Comparison of ENCODE assay signal across 24 cellular contexts in the genomic region with DNA sequence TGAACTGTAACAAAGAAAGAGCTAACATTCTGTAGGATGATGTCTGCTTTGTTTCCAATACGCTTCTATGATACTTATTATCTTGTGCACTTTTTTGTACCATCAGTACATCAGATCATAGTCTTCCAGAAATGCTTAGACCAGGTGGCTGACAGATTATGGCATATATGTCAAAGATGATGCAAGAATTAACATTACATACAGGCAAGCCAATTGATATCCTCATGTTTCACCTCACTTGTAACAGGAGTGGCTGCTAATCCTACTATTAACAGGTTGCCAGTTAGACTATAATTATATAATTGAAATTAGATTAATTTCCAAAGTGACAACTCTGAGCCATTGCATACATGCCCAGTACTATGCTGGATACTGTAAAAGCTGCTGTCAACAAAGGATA.
DNase-seq lines count a peak whose midpoint lies in the region; ATAC-seq, FAIRE-seq and TF ChIP-seq lines count a peak whose summit lies in the region.
"Had no signal": no experiment of that assay in that cellular context is flagged by ENCODE, and none has a peak within 500 bp of the region (broad histone marks: within the 10 kb centered on the region; RNA-seq: fewer than 3 reads in every experiment).

No MANE protein-coding gene starts in this region.

- H3K4me3 ChIP-seq in K562: no peak overlapping the region
- H3K4me3 ChIP-seq in adrenal gland: no peak overlapping the region
- H3K4me3 ChIP-seq: coronary artery, PC-9, SJCRH30, skin epidermis, suprapubic skin, vagina had no signal

- no peaks in the 10 kb centered on the region for H3K9me1 ChIP-seq in K562 (ENCODE audit: control insufficient read depth, insufficient read depth, low read length)

- H2AFZ ChIP-seq in K562 (ENCODE audit: low read depth, low read length): no peak overlapping the region
- H2AFZ ChIP-seq: PC-9 had no signal

- H3K79me2 ChIP-seq in K562 (ENCODE audit: control insufficient read depth, insufficient read depth, low read length): peaks cover 85% of the 10 kb centered on the region

- TF ChIP-seq RAD21 in K562 (CRISPR knock-in tag; conservative IDR thresholded peaks at IDR 0.05 in 1 of 2, IDR thresholded peaks at IDR 0.05 in 1 of 2): no peak

- no peaks in the 10 kb centered on the region for H3K27me3 ChIP-seq in K562 (ENCODE audit: control insufficient read depth in 2 of 2, insufficient read depth in 2 of 2, low read length in 2 of 2)
- H3K27me3 ChIP-seq in adrenal gland: no peaks in the 10 kb centered on the region
- H3K27me3 ChIP-seq: SJCRH30, suprapubic skin, vagina had no signal

- POLR2A ChIA-PET in activated CD8-positive, alpha-beta T cell treated with anti-CD3 and anti-CD28 coated beads for 36 hours (lab: Charles Lee): interaction anchor here (0.6 kb wide), 1 partner anchor 1111 kb away, joined by 3 read pairs; no protein-coding TSS in a partner anchor
- POLR2A ChIA-PET in activated CD8-positive, alpha-beta T cell treated with anti-CD3 and anti-CD28 coated beads, Interleukin-2, amount 10 ng/mL, durations not matched to agents 7 days and 5 days (lab: Charles Lee): no interaction called here
- POLR2A ChIA-PET in K562 (lab: Yijun Ruan, JAX): interaction anchor here (1.4 kb wide), 1 partner anchor 42 kb away, joined by 3 read pairs; no protein-coding TSS in a partner anchor

- H3K9me3 Mint-ChIP-seq in activated CD8-positive, alpha-beta T cell treated with anti-CD3 and anti-CD28 coated beads for 36 hours: peaks cover under 1% of the 10 kb centered on the region
- no peaks in the 10 kb centered on the region for H3K9me3 Mint-ChIP-seq in activated CD8-positive, alpha-beta T cell treated with anti-CD3 and anti-CD28 coated beads, Interleukin-2, amount 10 ng/mL, durations not matched to agents 7 days and 5 days (ENCODE audit: insufficient read depth)
- H3K9me3 Mint-ChIP-seq: CD8-positive, alpha-beta memory T cell; natural killer cell treated with Interleukin-12 subunit alpha and Interleukin-12 subunit beta and Interleukin-15 and Interleukin-18, amount 100 ng/mL, for 72 hours had no signal

- intact Hi-C loops in activated CD8-positive, alpha-beta T cell treated with anti-CD3 and anti-CD28 coated beads for 36 hours (cut with micrococcal nuclease): no loop called here
- intact Hi-C loops in K562 (cut with micrococcal nuclease) (loop anchor here (10.0 kb wide), 1 partner anchor 331 kb away; no protein-coding TSS in a partner anchor), adrenal gland (cut with DNase I) (no loop called here)

- no peak for TF ChIP-seq EP300 in K562 (IDR thresholded peaks at IDR 0.05; ENCODE audit: low read length)

- peaks cover 64% of the 10 kb centered on the region for H3K4me1 Mint-ChIP-seq in activated CD8-positive, alpha-beta T cell treated with anti-CD3 and anti-CD28 coated beads for 36 hours (ENCODE audit: low read depth)
- peaks cover 41% of the 10 kb centered on the region for H3K4me1 Mint-ChIP-seq in activated CD8-positive, alpha-beta T cell treated with anti-CD3 and anti-CD28 coated beads, Interleukin-2, amount 10 ng/mL, durations not matched to agents 7 days and 5 days (ENCODE audit: low read depth)

- peaks cover 12% of the 10 kb centered on the region for H4K20me1 ChIP-seq in K562 (replicated peaks; ENCODE audit: control insufficient read depth, insufficient read depth, low read length)

- no TSS peak for BruUV-seq in K562 (replicated peaks; lab: Mats Ljungman, UMichigan)

- TF ChIP-seq CTCF in activated CD8-positive, alpha-beta T cell treated with anti-CD3 and anti-CD28 coated beads for 36 hours (IDR thresholded peaks at IDR 0.05): no peak
- TF ChIP-seq CTCF in K562 (IDR thresholded peaks at IDR 0.05 in 2 of 3, conservative IDR thresholded peaks at IDR 0.05 in 1 of 3; ENCODE audit: insufficient read depth in 2 of 3, low read depth in 1 of 3, low read length in 3 of 3) (no peak), adrenal gland (IDR thresholded peaks at IDR 0.05) (no peak)

- H3K9me3 ChIP-seq in K562 (replicated peaks; ENCODE audit: control insufficient read depth, insufficient read depth, low read depth, low read length): no peaks in the 10 kb centered on the region
- no peaks in the 10 kb centered on the region for H3K9me3 ChIP-seq in adrenal gland (replicated peaks in 1 of 3)
- H3K9me3 ChIP-seq: SJCRH30, suprapubic skin, vagina had no signal

- TF ChIP-seq POLR2A in H54 (IDR thresholded peaks at IDR 0.05; ENCODE audit: low read depth, low read length): no peak
- TF ChIP-seq POLR2A in K562 (conservative IDR thresholded peaks at IDR 0.05): no peak
- no peak for TF ChIP-seq POLR2A in adrenal gland (IDR thresholded peaks at IDR 0.05)

- H3K4me2 ChIP-seq in K562 (ENCODE audit: insufficient read depth, low read length): no peak overlapping the region
- H3K4me2 ChIP-seq: PC-9 had no signal

- no peaks in the 10 kb centered on the region for H3K27me3 Mint-ChIP-seq in activated CD8-positive, alpha-beta T cell treated with anti-CD3 and anti-CD28 coated beads for 36 hours
- H3K27me3 Mint-ChIP-seq in activated CD8-positive, alpha-beta T cell treated with anti-CD3 and anti-CD28 coated beads, Interleukin-2, amount 10 ng/mL, durations not matched to agents 7 days and 5 days (ENCODE audit: low read depth): no peaks in the 10 kb centered on the region
- H3K27me3 Mint-ChIP-seq: activated naive CD8-positive, alpha-beta T cell treated with anti-CD3 and anti-CD28 coated beads, Interleukin-2, amount 10 ng/mL, durations not matched to agents 7 days and 5 days; CD8-positive, alpha-beta memory T cell; natural killer cell treated with Interleukin-12 subunit alpha and Interleukin-12 subunit beta and Interleukin-15 and Interleukin-18, amount 100 ng/mL, for 72 hours; progenitor cell of endocrine pancreas had no signal

- DNase-seq in activated CD8-positive, alpha-beta T cell treated with anti-CD3 and anti-CD28 coated beads for 36 hours: no peak
- DNase-seq in activated CD8-positive, alpha-beta T cell treated with anti-CD3 and anti-CD28 coated beads, Interleukin-2, amount 10 ng/mL, durations not matched to agents 7 days and 5 days: no peak
- DNase-seq in H54 (ENCODE audit: insufficient read length, low spot score) (no peak), NCI-H774 (lab: John Stamatoyannopoulos, UW) (peak; percentile 24), K562 (ENCODE audit: extremely low read depth in 1 of 4, low spot score in 3 of 4) (no peak), adrenal gland (no peak), DMS79 (lab: John Stamatoyannopoulos, UW) (no peak), left lobe of liver (ENCODE audit: low spot score) (no peak)
- DNase-seq: activated CD4-positive, alpha-beta T cell treated with anti-CD3 and anti-CD28 coated beads for 1 hour; activated CD8-positive, alpha-beta memory T cell treated with anti-CD3 and anti-CD28 coated beads, Interleukin-2, amount 50 U/mL, for 4 hours; activated naive CD8-positive, alpha-beta T cell treated with anti-CD3 and anti-CD28 coated beads, Interleukin-2, amount 10 ng/mL, durations not matched to agents 7 days and 5 days; HCEC 1CT; MV-4-11; PC-9; SJCRH30; stimulated activated CD4-positive, alpha-beta T cell treated with anti-CD3 and anti-CD28 coated beads, Interleukin-4, amount 100 ng/mL, for 4 hours; T-helper 9 cell had no signal

- CTCF ChIA-PET in activated CD8-positive, alpha-beta T cell treated with anti-CD3 and anti-CD28 coated beads for 36 hours (lab: Charles Lee): no interaction called here
- CTCF ChIA-PET in activated CD8-positive, alpha-beta T cell treated with anti-CD3 and anti-CD28 coated beads, Interleukin-2, amount 10 ng/mL, durations not matched to agents 7 days and 5 days (lab: Charles Lee): interaction anchor here (6.8 kb wide), 1 partner anchor 110 kb away, joined by 59 read pairs; no protein-coding TSS in a partner anchor
- CTCF ChIA-PET in K562 (lab: Yijun Ruan, JAX; ENCODE audit: low intra/inter-chr PET ratio): no interaction called here

- H3K27ac Mint-ChIP-seq in activated CD8-positive, alpha-beta T cell treated with anti-CD3 and anti-CD28 coated beads for 36 hours: peak overlapping the region; percentile 64
- no peak overlapping the region for H3K27ac Mint-ChIP-seq in activated CD8-positive, alpha-beta T cell treated with anti-CD3 and anti-CD28 coated beads, Interleukin-2, amount 10 ng/mL, durations not matched to agents 7 days and 5 days

- WGBS in K562 (ENCODE audit: insufficient coverage, low coverage, missing lambda C conversion rate): 24% methylated on average over 1 of the region's 1 CpG
- WGBS in adrenal gland, 4 donors: 89 to 91% (median 90%) methylated on average over 1 of the region's 1 CpG

- H3K27ac ChIP-seq in K562 (ENCODE audit: extremely low read depth, low read depth, low read length) (no peak overlapping the region), adrenal gland (no peak overlapping the region)
- H3K27ac ChIP-seq: coronary artery, PC-9, SJCRH30, skin epidermis, suprapubic skin, vagina had no signal

- ATAC-seq in activated CD8-positive, alpha-beta T cell treated with anti-CD3 and anti-CD28 coated beads for 36 hours: no peak
- no peak for ATAC-seq in activated CD8-positive, alpha-beta T cell treated with anti-CD3 and anti-CD28 coated beads, Interleukin-2, amount 10 ng/mL, durations not matched to agents 7 days and 5 days
- peak; percentile 22 for ATAC-seq in K562
- ATAC-seq in left lobe of liver: no peak
- ATAC-seq: natural killer cell treated with Interleukin-12 subunit alpha and Interleukin-12 subunit beta and Interleukin-15 and Interleukin-18, amount 100 ng/mL, for 72 hours had no signal

- FAIRE-seq in H54 (lab: Jason Lieb, UNC): peak; percentile 38
- FAIRE-seq in K562 (lab: Jason Lieb, UNC): no peak

- no peak overlapping the region for H3K4me3 Mint-ChIP-seq in activated CD8-positive, alpha-beta T cell treated with anti-CD3 and anti-CD28 coated beads for 36 hours
- H3K4me3 Mint-ChIP-seq in activated CD8-positive, alpha-beta T cell treated with anti-CD3 and anti-CD28 coated beads, Interleukin-2, amount 10 ng/mL, durations not matched to agents 7 days and 5 days: no peak overlapping the region
- H3K4me3 Mint-ChIP-seq: natural killer cell treated with Interleukin-12 subunit alpha and Interleukin-12 subunit beta and Interleukin-15 and Interleukin-18, amount 100 ng/mL, for 72 hours had no signal

- no peak overlapping the region for H3K9ac ChIP-seq in K562 (ENCODE audit: insufficient read depth in 1 of 2, low read depth in 2 of 2, low read length in 2 of 2)

- in situ Hi-C loops in K562 (cut with MboI): no loop called here

- H3K4me1 ChIP-seq in K562 (replicated peaks in 1 of 2; ENCODE audit: control insufficient read depth in 2 of 2, insufficient read depth in 2 of 2, low read length in 2 of 2) (peaks cover 0 to 21% of the 10 kb centered on the region in 2 experiments; a peak in 2 of 5 replicates), adrenal gland (replicated peaks in 1 of 2) (no peaks in the 10 kb centered on the region)
- H3K4me1 ChIP-seq: SJCRH30 had no signal

- H3K36me3 ChIP-seq in K562 (ENCODE audit: control insufficient read depth, insufficient read depth, low read length) (peaks cover 29% of the 10 kb centered on the region), adrenal gland (replicated peaks in 1 of 2) (no peaks in the 10 kb centered on the region)
- H3K36me3 ChIP-seq: SJCRH30, vagina had no signal

- H3K36me3 Mint-ChIP-seq in activated CD8-positive, alpha-beta T cell treated with anti-CD3 and anti-CD28 coated beads for 36 hours (ENCODE audit: low read depth): peaks cover 12% of the 10 kb centered on the region
- H3K36me3 Mint-ChIP-seq in activated CD8-positive, alpha-beta T cell treated with anti-CD3 and anti-CD28 coated beads, Interleukin-2, amount 10 ng/mL, durations not matched to agents 7 days and 5 days (ENCODE audit: low read depth): peaks cover 22% of the 10 kb centered on the region
